ENCODE assay signal across 12 cellular contexts in genomic region chr10:682931-683447, GRCh38. TPM values are rescaled to one million over a fixed set of nuclear protein-coding genes. Genes with fewer than 3 reads are reported as not detected.
A peak's percentile ranks its signal among the peaks of the same experiment; 100 is the strongest.
DNase-seq lines count a peak whose midpoint lies in the region; ATAC-seq, FAIRE-seq and TF ChIP-seq lines count a peak whose summit lies in the region.
"Had no signal": no experiment of that assay in that cellular context is flagged by ENCODE, and none has a peak within 500 bp of the region (broad histone marks: within the 10 kb centered on the region; RNA-seq: fewer than 3 reads in every experiment).

No MANE protein-coding gene starts in this region.

- no peak overlapping the region for H3K4me3 Mint-ChIP-seq in astrocyte (ENCODE audit: unreplicated experiment)
- H3K4me3 Mint-ChIP-seq in stimulated activated naive B cell treated with anti-CD40 and anti-IgM and Interleukin-4, amounts not matched to agents 10 μg/mL and 1 μg/mL and 100 μg/mL, for 72 hours: no peak overlapping the region
- no peak overlapping the region for H3K4me3 Mint-ChIP-seq in neural progenitor cell
- no peak overlapping the region for H3K4me3 Mint-ChIP-seq in activated T-cell treated with anti-CD3 and anti-CD28 coated beads, Interleukin-2, amount 50 U/mL, for 4 hours
- H3K4me3 Mint-ChIP-seq: CD8-positive, alpha-beta memory T cell had no signal

- TF ChIP-seq CTCF in astrocyte (IDR thresholded peaks at IDR 0.05; ENCODE audit: insufficient read depth, low read depth, low read length) (no peak), hepatocyte (IDR thresholded peaks at IDR 0.05; ENCODE audit: poor library complexity) (no peak), neural progenitor cell (IDR thresholded peaks at IDR 0.05) (no peak)

- H2AFZ ChIP-seq in astrocyte (ENCODE audit: low read depth, low read length): peak overlapping the region; percentile 27
- H2AFZ ChIP-seq in hepatocyte: no peak overlapping the region
- no peak overlapping the region for H2AFZ ChIP-seq in neural progenitor cell (replicated peaks)

- ATAC-seq in stimulated activated naive B cell treated with anti-CD40 and anti-IgM and Interleukin-4, amounts not matched to agents 10 μg/mL and 1 μg/mL and 100 μg/mL, for 72 hours (replicated peaks): no peak
- no peak for ATAC-seq in activated T-cell treated with anti-CD3 and anti-CD28 coated beads, Interleukin-2, amount 50 U/mL, for 4 hours

- peak overlapping the region; percentile 29; the same call in 1 of the 2 replicates for H3K9ac ChIP-seq in ES-I3 (ENCODE audit: low read depth, low read length)
- H3K9ac ChIP-seq in astrocyte (ENCODE audit: low read length): peak overlapping the region; percentile 76
- no peak overlapping the region for H3K9ac ChIP-seq in neural progenitor cell

- no peaks in the 10 kb centered on the region; the same call in 1 of the 2 replicates for H3K4me1 ChIP-seq in ES-I3 (ENCODE audit: insufficient read depth, low read length)
- H3K4me1 ChIP-seq in astrocyte (ENCODE audit: insufficient read depth, low read length): peaks cover 28% of the 10 kb centered on the region
- peaks cover 4% of the 10 kb centered on the region for H3K4me1 ChIP-seq in hepatocyte (ENCODE audit: insufficient read depth)
- H3K4me1 ChIP-seq in neural progenitor cell: peaks cover 2% of the 10 kb centered on the region

- peaks cover under 1% of the 10 kb centered on the region for H3F3A ChIP-seq in neural progenitor cell (ENCODE audit: low read depth)

- peaks cover 71% of the 10 kb centered on the region for H4K20me1 ChIP-seq in astrocyte (ENCODE audit: insufficient read depth, low read length)
- peaks cover 83% of the 10 kb centered on the region for H4K20me1 ChIP-seq in hepatocyte (ENCODE audit: insufficient read depth, poor library complexity, severe bottlenecking)
- H4K20me1 ChIP-seq in neural progenitor cell (ENCODE audit: low read depth): peaks cover 68% of the 10 kb centered on the region

- no peaks in the 10 kb centered on the region for H3K9me2 ChIP-seq in hepatocyte (replicated peaks; ENCODE audit: insufficient read depth)

- H3K79me2 ChIP-seq in astrocyte (ENCODE audit: insufficient read depth, low read length) (peaks cover 88% of the 10 kb centered on the region), hepatocyte (peaks cover 87% of the 10 kb centered on the region), neural progenitor cell (ENCODE audit: low read depth) (peaks cover 87% of the 10 kb centered on the region)

- H3K4me2 ChIP-seq in astrocyte (ENCODE audit: low read length) (peak overlapping the region; percentile 85), hepatocyte (peak overlapping the region; percentile 38), neural progenitor cell (no peak overlapping the region)

- H3K4me3 ChIP-seq in astrocyte (ENCODE audit: insufficient read depth, low read depth, low read length) (peak overlapping the region; percentile 47), hepatocyte (no peak overlapping the region), skin epidermis (peak overlapping the region in 4 of 7 experiments; percentile 12 to 23 (median 18)), neural progenitor cell (no peak overlapping the region)

- H3K27ac Mint-ChIP-seq in astrocyte (ENCODE audit: unreplicated experiment): peak overlapping the region; percentile 91
- no peak overlapping the region for H3K27ac Mint-ChIP-seq in stimulated activated naive B cell treated with anti-CD40 and anti-IgM and Interleukin-4, amounts not matched to agents 10 μg/mL and 1 μg/mL and 100 μg/mL, for 72 hours
- no peak overlapping the region for H3K27ac Mint-ChIP-seq in neural progenitor cell

- no peaks in the 10 kb centered on the region for H3K27me3 ChIP-seq in astrocyte (ENCODE audit: insufficient read depth, low read length)
- no peaks in the 10 kb centered on the region for H3K27me3 ChIP-seq in hepatocyte
- no peaks in the 10 kb centered on the region for H3K27me3 ChIP-seq in neural progenitor cell

- peak overlapping the region; percentile 84 for H3K27ac ChIP-seq in astrocyte (ENCODE audit: low read depth, low read length)
- no peak overlapping the region for H3K27ac ChIP-seq in hepatocyte
- H3K27ac ChIP-seq in skin epidermis: peak overlapping the region in 11 of 21 experiments; percentile 5 to 79 (median 43)
- no peak overlapping the region for H3K27ac ChIP-seq in neural progenitor cell

- no peak for DNase-seq in astrocyte (ENCODE audit: low read depth)
- DNase-seq in hepatocyte (ENCODE audit: low spot score): no peak
- DNase-seq in stimulated activated naive B cell treated with anti-CD40 and anti-IgM and Interleukin-4, amounts not matched to agents 10 μg/mL and 1 μg/mL and 100 μg/mL, for 72 hours: no peak
- DNase-seq in neural progenitor cell (ENCODE audit: low spot score): no peak
- no peak for DNase-seq in effector CD4-positive, alpha-beta T cell
- DNase-seq in activated T-cell treated with anti-CD3 and anti-CD28 coated beads, Interleukin-2, amount 50 U/mL, for 4 hours: no peak
- DNase-seq: activated CD8-positive, alpha-beta memory T cell treated with anti-CD3 and anti-CD28 coated beads, Interleukin-2, amount 50 U/mL, for 4 hours; CD8-positive, alpha-beta memory T cell; NCI-H748 treated with DMSO at 0.1 percent for 48 hours had no signal

- H3K27me3 Mint-ChIP-seq in astrocyte (ENCODE audit: low read depth, unreplicated experiment) (no peaks in the 10 kb centered on the region), neural progenitor cell (ENCODE audit: insufficient read depth, low read depth) (peaks cover 8% of the 10 kb centered on the region)
- H3K27me3 Mint-ChIP-seq in stimulated activated naive B cell treated with anti-CD40 and anti-IgM and Interleukin-4, amounts not matched to agents 10 μg/mL and 1 μg/mL and 100 μg/mL, for 72 hours: peaks cover 21 to 26% of the 10 kb centered on the region in 2 donors
- peaks cover 21% of the 10 kb centered on the region for H3K27me3 Mint-ChIP-seq in activated T-cell treated with anti-CD3 and anti-CD28 coated beads, Interleukin-2, amount 50 U/mL, for 4 hours (ENCODE audit: low read depth)

- peaks cover 50% of the 10 kb centered on the region for H3K4me1 Mint-ChIP-seq in astrocyte (ENCODE audit: low read depth, unreplicated experiment)
- H3K4me1 Mint-ChIP-seq in stimulated activated naive B cell treated with anti-CD40 and anti-IgM and Interleukin-4, amounts not matched to agents 10 μg/mL and 1 μg/mL and 100 μg/mL, for 72 hours: peaks cover 0 to under 1% of the 10 kb centered on the region in 2 donors
- peaks cover 27% of the 10 kb centered on the region for H3K4me1 Mint-ChIP-seq in neural progenitor cell
- H3K4me1 Mint-ChIP-seq in activated T-cell treated with anti-CD3 and anti-CD28 coated beads, Interleukin-2, amount 50 U/mL, for 4 hours (ENCODE audit: low read depth): no peaks in the 10 kb centered on the region

- 87% methylated on average over 14 of the region's 14 CpGs for WGBS in hepatocyte (ENCODE audit: low lambda C conversion rate, missing lambda C conversion rate)

- no peak for FAIRE-seq in astrocyte (lab: Jason Lieb, UNC)
- FAIRE-seq: endothelial cell of umbilical vein had no signal

- H3K9me3 ChIP-seq in ES-I3 (ENCODE audit: control insufficient read depth, insufficient read depth, low read length) (no peaks in the 10 kb centered on the region), astrocyte (ENCODE audit: insufficient read depth, low read depth, low read length) (no peaks in the 10 kb centered on the region), hepatocyte (ENCODE audit: low read depth) (no peaks in the 10 kb centered on the region), neural progenitor cell (ENCODE audit: low read depth) (no peaks in the 10 kb centered on the region)

- H3K9me3 Mint-ChIP-seq in astrocyte (ENCODE audit: unreplicated experiment): no peaks in the 10 kb centered on the region
- peaks cover 0 to 7% of the 10 kb centered on the region in 2 donors for H3K9me3 Mint-ChIP-seq in stimulated activated naive B cell treated with anti-CD40 and anti-IgM and Interleukin-4, amounts not matched to agents 10 μg/mL and 1 μg/mL and 100 μg/mL, for 72 hours
- peaks cover 12% of the 10 kb centered on the region for H3K9me3 Mint-ChIP-seq in neural progenitor cell
- no peaks in the 10 kb centered on the region for H3K9me3 Mint-ChIP-seq in activated T-cell treated with anti-CD3 and anti-CD28 coated beads, Interleukin-2, amount 50 U/mL, for 4 hours

- H3K36me3 Mint-ChIP-seq in astrocyte (ENCODE audit: low read depth, unreplicated experiment) (peaks cover 4% of the 10 kb centered on the region), neural progenitor cell (peaks cover 22% of the 10 kb centered on the region)
- H3K36me3 Mint-ChIP-seq in stimulated activated naive B cell treated with anti-CD40 and anti-IgM and Interleukin-4, amounts not matched to agents 10 μg/mL and 1 μg/mL and 100 μg/mL, for 72 hours: peaks cover 0 to 3% of the 10 kb centered on the region in 2 donors
- no peaks in the 10 kb centered on the region for H3K36me3 Mint-ChIP-seq in activated T-cell treated with anti-CD3 and anti-CD28 coated beads, Interleukin-2, amount 50 U/mL, for 4 hours (ENCODE audit: insufficient read depth)
- H3K36me3 Mint-ChIP-seq: CD8-positive, alpha-beta memory T cell had no signal

- no peaks in the 10 kb centered on the region for H3K36me3 ChIP-seq in ES-I3 (ENCODE audit: insufficient read depth, low read length)
- H3K36me3 ChIP-seq in astrocyte (ENCODE audit: insufficient read depth, low read length): no peaks in the 10 kb centered on the region
- no peaks in the 10 kb centered on the region for H3K36me3 ChIP-seq in hepatocyte (replicated peaks; ENCODE audit: insufficient read depth, low read depth)
- H3K36me3 ChIP-seq in neural progenitor cell: no peaks in the 10 kb centered on the region

RNA-seq across cellular contexts. Expression of gene DIP2C, which starts 6.5 kb away (rescaled TPM):
- 27.3 and 30.1 TPM in 2 replicates for total RNA-seq in astrocyte
- total RNA-seq in hepatocyte: 9.9 and 12.8 TPM in 2 replicates
- polyA plus RNA-seq in hepatocyte: 11.1 and 13.2 TPM in 2 replicates
- 10.1 and 12.2 TPM in 2 replicates for total RNA-seq in neural progenitor cell (ENCODE audit: low replicate concordance)
- under 1 TPM; 0.20 to 0.27 (median 0.26) TPM for total RNA-seq in activated T-cell treated with anti-CD3 and anti-CD28 coated beads, Interleukin-2, amount 50 U/mL, for 4 hours

Comparison
In these comparisons a context has a peak if more than half of its experiments do, and no peak if none do; other contexts are left out.
1. H3K27ac ChIP-seq: peak in astrocyte (single experiment) and skin epidermis (11 of 21); none in hepatocyte (single experiment) and neural progenitor cell (single experiment).
2. H3K4me3 ChIP-seq: peak in astrocyte (single experiment) and skin epidermis (4 of 7); none in hepatocyte (single experiment) and neural progenitor cell (single experiment).